15 cellular contexts compared by ENCODE assay signal in genomic region chr1:61419167-61419566, GRCh38.
DNase-seq lines count a peak whose midpoint lies in the region; ATAC-seq and TF ChIP-seq lines count a peak whose summit lies in the region.
"Had no signal": no experiment of that assay in that cellular context is flagged by ENCODE, and none has a peak within 500 bp of the region (broad histone marks: within the 10 kb centered on the region; RNA-seq: fewer than 3 reads in every experiment).

No MANE protein-coding gene starts in this region.

- BruUV-seq in Caco-2 (replicated peaks; lab: Mats Ljungman, UMichigan), result no TSS peak

- no peaks in the 10 kb centered on the region for H3K9me3 Mint-ChIP-seq in endothelial cell (ENCODE audit: unreplicated experiment)
- peaks cover 1% of the 10 kb centered on the region for H3K9me3 Mint-ChIP-seq in type B pancreatic cell
- H3K9me3 Mint-ChIP-seq in Caco-2 (ENCODE audit: unreplicated experiment), result no peaks in the 10 kb centered on the region
- H3K9me3 Mint-ChIP-seq: CD8-positive, alpha-beta memory T cell had no signal

- no peak overlapping the region for H3K9ac ChIP-seq in Loucy (ENCODE audit: low read depth, low read length, poor library complexity, severe bottlenecking)
- H3K9ac ChIP-seq: BLaER1 had no signal

- H3K27ac ChIP-seq in left ventricle myocardium inferior (replicated peaks) (peak overlapping the region; percentile 71), psoas muscle (no peak overlapping the region)
- H3K27ac ChIP-seq: 22Rv1, BLaER1 had no signal

- no peaks in the 10 kb centered on the region for H3K9me2 ChIP-seq in Loucy (replicated peaks; ENCODE audit: low read depth, low read length)

- no peaks in the 10 kb centered on the region for H3F3A ChIP-seq in Loucy (ENCODE audit: low read depth)

- no peak overlapping the region for H3K4me3 ChIP-seq in left ventricle myocardium inferior
- H3K4me3 ChIP-seq in Loucy (ENCODE audit: low read length, poor library complexity, severe bottlenecking), result no peak overlapping the region
- H3K4me3 ChIP-seq in psoas muscle, result no peak overlapping the region
- H3K4me3 ChIP-seq in Caco-2 (ENCODE audit: low read depth, low read length), result no peak overlapping the region
- H3K4me3 ChIP-seq: BLaER1, K562 had no signal

- H3K27me3 ChIP-seq in left ventricle myocardium inferior (ENCODE audit: low read depth) (no peaks in the 10 kb centered on the region), Loucy (ENCODE audit: insufficient read depth, low read length, poor library complexity, severe bottlenecking) (no peaks in the 10 kb centered on the region), psoas muscle (ENCODE audit: insufficient read depth in 3 of 3, low read length in 2 of 3) (no peaks in the 10 kb centered on the region), Caco-2 (replicated peaks; ENCODE audit: control insufficient read depth, insufficient read depth, low read length) (no peaks in the 10 kb centered on the region)
- H3K27me3 ChIP-seq: BLaER1 had no signal

- H3K9me3 ChIP-seq in left ventricle myocardium inferior (replicated peaks) (no peaks in the 10 kb centered on the region), Loucy (ENCODE audit: insufficient read depth, low read depth, low read length) (no peaks in the 10 kb centered on the region), psoas muscle (no peaks in the 10 kb centered on the region), Caco-2 (no peaks in the 10 kb centered on the region)
- H3K9me3 ChIP-seq: BLaER1 had no signal

- CTCF ChIA-PET in Caco-2 (lab: Charles Lee), result no interaction called here

- TF ChIP-seq CTCF in left ventricle myocardium inferior (IDR thresholded peaks at IDR 0.05; ENCODE audit: borderline replicate concordance) (no peak), Loucy (conservative IDR thresholded peaks at IDR 0.05; ENCODE audit: low read length) (no peak), endothelial cell (IDR thresholded peaks at IDR 0.05; ENCODE audit: unreplicated experiment) (no peak), type B pancreatic cell (conservative IDR thresholded peaks at IDR 0.05) (no peak), psoas muscle (IDR thresholded peaks at IDR 0.05) (no peak), Caco-2 (IDR thresholded peaks at IDR 0.05; ENCODE audit: insufficient read depth in 1 of 2, low read depth in 1 of 2, low read length in 1 of 2, severe bottlenecking in 1 of 2, unreplicated experiment in 1 of 2) (no peak), GM10266 (IDR thresholded peaks at IDR 0.05; ENCODE audit: control insufficient read depth, insufficient read depth, low read depth, missing control alignments) (no peak)

- 65 to 74% (median 72%) methylated on average over 4 of the region's 4 CpGs for WGBS in psoas muscle, 3 donors

- intact Hi-C loops in left ventricle myocardium inferior (cut with micrococcal nuclease), result no loop called here
- intact Hi-C loops in cardiac septum (cut with DNase I), result no loop called here
- intact Hi-C loops in psoas muscle (cut with DNase I), result no loop called here
- intact Hi-C loops in Caco-2 (cut with micrococcal nuclease; ENCODE audit: unreplicated experiment), result no loop called here

- H3K4me1 Mint-ChIP-seq in endothelial cell (ENCODE audit: unreplicated experiment), result peaks cover 19% of the 10 kb centered on the region
- H3K4me1 Mint-ChIP-seq in type B pancreatic cell (ENCODE audit: unreplicated experiment), result peaks cover 21% of the 10 kb centered on the region
- no peaks in the 10 kb centered on the region for H3K4me1 Mint-ChIP-seq in Caco-2 (ENCODE audit: low read depth, unreplicated experiment)
- H3K4me1 Mint-ChIP-seq: CD8-positive, alpha-beta memory T cell had no signal

- H3K36me3 Mint-ChIP-seq in endothelial cell (ENCODE audit: low read depth, unreplicated experiment), result no peaks in the 10 kb centered on the region
- peaks cover 8% of the 10 kb centered on the region for H3K36me3 Mint-ChIP-seq in type B pancreatic cell
- H3K36me3 Mint-ChIP-seq in Caco-2 (ENCODE audit: insufficient read depth, unreplicated experiment), result no peaks in the 10 kb centered on the region

- H3K27me3 Mint-ChIP-seq in endothelial cell (ENCODE audit: unreplicated experiment), result peaks cover 2% of the 10 kb centered on the region
- H3K27me3 Mint-ChIP-seq in type B pancreatic cell, result no peaks in the 10 kb centered on the region
- H3K27me3 Mint-ChIP-seq in Caco-2 (ENCODE audit: insufficient read depth, unreplicated experiment), result no peaks in the 10 kb centered on the region
- H3K27me3 Mint-ChIP-seq: CD8-positive, alpha-beta memory T cell had no signal

- no peak for ATAC-seq in psoas muscle
- ATAC-seq: K562 had no signal

- H3K27ac Mint-ChIP-seq in endothelial cell (ENCODE audit: unreplicated experiment) (peak overlapping the region; percentile 26), type B pancreatic cell (peak overlapping the region; percentile 13), Caco-2 (ENCODE audit: unreplicated experiment) (no peak overlapping the region)
- H3K27ac Mint-ChIP-seq: CD8-positive, alpha-beta memory T cell had no signal

- no peak for DNase-seq in left ventricle myocardium inferior
- no peak for DNase-seq in cardiac septum (ENCODE audit: low spot score)
- no peak for DNase-seq in endothelial cell (ENCODE audit: low spot score)
- no peak for DNase-seq in type B pancreatic cell (ENCODE audit: extremely low spot score, unreplicated experiment)
- no peak for DNase-seq in psoas muscle
- DNase-seq in Caco-2, result no peak
- no peak for DNase-seq in GM10266 (ENCODE audit: extremely low spot score)
- DNase-seq: AML-193; CD8-positive, alpha-beta memory T cell; DMS53; GF-D8 had no signal

- H3K4me3 Mint-ChIP-seq in endothelial cell (ENCODE audit: unreplicated experiment) (no peak overlapping the region), type B pancreatic cell (no peak overlapping the region), Caco-2 (ENCODE audit: unreplicated experiment) (no peak overlapping the region)
- H3K4me3 Mint-ChIP-seq: CD8-positive, alpha-beta memory T cell had no signal

- peaks cover 2% of the 10 kb centered on the region for H3K36me3 ChIP-seq in left ventricle myocardium inferior
- H3K36me3 ChIP-seq in Loucy (ENCODE audit: insufficient read depth, low read length), result no peaks in the 10 kb centered on the region
- peaks cover 0 to 15% of the 10 kb centered on the region in 2 donors for H3K36me3 ChIP-seq in psoas muscle (ENCODE audit: insufficient read depth in 1 of 2, low read depth in 1 of 2)
- H3K36me3 ChIP-seq in Caco-2 (ENCODE audit: control insufficient read depth, insufficient read depth, low read length), result no peaks in the 10 kb centered on the region
- H3K36me3 ChIP-seq: BLaER1 had no signal

- no peaks in the 10 kb centered on the region for H4K20me1 ChIP-seq in Loucy (ENCODE audit: insufficient read depth, low read length, poor library complexity, severe bottlenecking)
- H4K20me1 ChIP-seq: BLaER1 had no signal

- H2AFZ ChIP-seq in Loucy (ENCODE audit: low read length), result no peak overlapping the region

- H3K79me2 ChIP-seq in Loucy (ENCODE audit: insufficient read depth, low read length), result no peaks in the 10 kb centered on the region

- POLR2A ChIA-PET in Caco-2 (lab: Charles Lee), result no interaction called here

- H3K4me2 ChIP-seq in Loucy (ENCODE audit: low read depth, low read length, poor library complexity, severe bottlenecking), result peak overlapping the region; percentile 51
- H3K4me2 ChIP-seq: BLaER1 had no signal

- H3K4me1 ChIP-seq in left ventricle myocardium inferior (peaks cover 41% of the 10 kb centered on the region), Loucy (ENCODE audit: insufficient read depth, low read length, poor library complexity, severe bottlenecking) (peaks cover 22% of the 10 kb centered on the region), psoas muscle (peaks cover 6% of the 10 kb centered on the region), Caco-2 (no peaks in the 10 kb centered on the region)
